In genomic region chr12:116093915-116094314, GRCh38 we compare ENCODE assay signal across 12 cellular contexts.
"Had no signal": no experiment of that assay in that cellular context is flagged by ENCODE, and none has a peak within 500 bp of the region (broad histone marks: within the 10 kb centered on the region; RNA-seq: fewer than 3 reads in every experiment).

No MANE protein-coding gene starts in this region.

- H3K4me3 ChIP-seq: left ventricle myocardium inferior, stomach, thyroid gland had no signal

- DNase-seq: activated B cell treated with CpG ODN at 0.5 μM for 24 hours; activated CD4-positive, alpha-beta T cell treated with anti-CD3 and anti-CD28 coated beads, Interleukin-2, amount 10 ng/mL, durations not matched to agents 24 days and 14 days; activated naive CD4-positive, alpha-beta T cell; caudate nucleus; cortex of kidney; effector CD8-positive, alpha-beta T cell; glutamatergic neuron; islet precursor cell; left ventricle myocardium inferior; nephron progenitor cell; stomach; thyroid gland had no signal

- H3K27me3 ChIP-seq: stomach, thyroid gland had no signal

- H3K9me3 ChIP-seq: left ventricle myocardium inferior, stomach, thyroid gland had no signal

- H3K36me3 ChIP-seq: thyroid gland had no signal

- H3K27ac ChIP-seq: left ventricle myocardium inferior, stomach, thyroid gland had no signal
